ENCODE assay signal across 16 cellular contexts in the genomic region with DNA sequence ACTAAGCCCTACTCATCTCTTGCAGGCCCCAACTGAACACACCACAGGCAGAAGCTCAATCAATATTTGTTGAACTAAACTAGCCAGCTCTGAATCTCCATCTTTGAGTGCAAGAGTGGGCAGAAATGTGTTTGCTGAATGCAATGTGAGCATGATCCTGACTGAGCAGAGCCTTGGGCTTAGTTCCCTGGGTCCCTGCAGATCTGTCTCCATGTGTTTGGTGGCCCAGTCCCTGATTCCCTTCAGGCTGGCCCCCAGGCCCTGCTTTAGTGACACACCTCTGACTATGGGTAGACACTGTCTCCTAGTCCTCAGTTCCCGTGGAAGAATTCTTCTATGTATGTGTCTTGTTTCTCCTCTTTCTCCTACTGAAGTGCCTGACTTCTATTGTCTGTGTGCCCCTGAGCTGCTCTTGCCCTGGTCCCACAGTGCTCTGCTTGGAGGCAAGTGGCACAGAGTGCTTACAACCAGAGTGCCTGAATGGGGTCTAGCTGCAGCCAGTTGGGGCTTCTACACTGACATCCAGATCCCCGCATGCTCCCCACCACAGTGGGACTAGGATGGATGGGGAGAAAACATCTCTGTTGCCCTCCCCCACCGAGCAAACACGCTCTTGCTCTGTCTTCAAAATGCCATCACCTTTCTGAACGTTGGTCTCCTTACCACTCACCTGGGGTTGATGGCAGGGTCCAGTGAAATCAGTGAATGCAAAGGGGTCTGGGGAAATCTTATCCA.
"Had no signal": no experiment of that assay in that cellular context is flagged by ENCODE, and none has a peak within 500 bp of the region (broad histone marks: within the 10 kb centered on the region; RNA-seq: fewer than 3 reads in every experiment).

No MANE protein-coding gene starts in this region.

- H3K27ac Mint-ChIP-seq: activated B cell treated with CpG ODN at 0.5 μM for 24 hours; activated CD8-positive, alpha-beta T cell treated with anti-CD3 and anti-CD28 coated beads for 36 hours; activated T-cell treated with anti-CD3 and anti-CD28 coated beads, Interleukin-2, amount 50 U/mL, for 72 hours; natural killer cell; stimulated activated naive B cell treated with anti-CD40 and anti-IgM and Interleukin-4, amounts not matched to agents 10 μg/mL and 1 μg/mL and 100 μg/mL, for 72 hours had no signal

- H3K36me3 Mint-ChIP-seq: natural killer cell; stimulated activated naive B cell treated with anti-CD40 and anti-IgM and Interleukin-4, amounts not matched to agents 10 μg/mL and 1 μg/mL and 100 μg/mL, for 72 hours had no signal

- H3K9me3 ChIP-seq: SJCRH30 had no signal

- H3K4me3 ChIP-seq: hepatocyte, SJCRH30 had no signal

- DNase-seq: activated B cell treated with CpG ODN at 0.5 μM for 24 hours; activated CD4-positive, alpha-beta T cell treated with anti-CD3 and anti-CD28 coated beads for 48 hours; activated CD8-positive, alpha-beta memory T cell treated with anti-CD3 and anti-CD28 coated beads, Interleukin-2, amount 50 U/mL, for 4 hours; activated CD8-positive, alpha-beta T cell treated with anti-CD3 and anti-CD28 coated beads for 36 hours; activated gamma-delta T cell; activated T-cell treated with anti-CD3 and anti-CD28 coated beads, Interleukin-2, amount 50 U/mL, for 72 hours; anterior cingulate cortex; mammary epithelial cell; natural killer cell; occipital lobe; SJCRH30; stimulated activated naive B cell treated with anti-CD40 and anti-IgM and Interleukin-4, amounts not matched to agents 10 μg/mL and 1 μg/mL and 100 μg/mL, for 72 hours; SW 1271; trophoblast cell had no signal

- H3K4me1 Mint-ChIP-seq: natural killer cell had no signal

- H3K36me3 ChIP-seq: SJCRH30 had no signal

- H3K4me3 Mint-ChIP-seq: activated B cell treated with CpG ODN at 0.5 μM for 24 hours; activated CD8-positive, alpha-beta T cell treated with anti-CD3 and anti-CD28 coated beads for 36 hours; activated T-cell treated with anti-CD3 and anti-CD28 coated beads, Interleukin-2, amount 50 U/mL, for 72 hours; natural killer cell; stimulated activated naive B cell treated with anti-CD40 and anti-IgM and Interleukin-4, amounts not matched to agents 10 μg/mL and 1 μg/mL and 100 μg/mL, for 72 hours had no signal

- H3K27ac ChIP-seq: hepatocyte, SJCRH30 had no signal

- H3K27me3 Mint-ChIP-seq: activated B cell treated with CpG ODN at 0.5 μM for 24 hours had no signal

- H3K27me3 ChIP-seq: hepatocyte, SJCRH30 had no signal

- H3K9me3 Mint-ChIP-seq: activated B cell treated with CpG ODN at 0.5 μM for 24 hours; activated CD8-positive, alpha-beta T cell treated with anti-CD3 and anti-CD28 coated beads for 36 hours; activated T-cell treated with anti-CD3 and anti-CD28 coated beads, Interleukin-2, amount 50 U/mL, for 72 hours; natural killer cell; stimulated activated naive B cell treated with anti-CD40 and anti-IgM and Interleukin-4, amounts not matched to agents 10 μg/mL and 1 μg/mL and 100 μg/mL, for 72 hours had no signal

- ATAC-seq: activated CD8-positive, alpha-beta T cell treated with anti-CD3 and anti-CD28 coated beads for 36 hours; activated T-cell treated with anti-CD3 and anti-CD28 coated beads, Interleukin-2, amount 50 U/mL, for 72 hours; left lobe of liver; natural killer cell; stimulated activated naive B cell treated with anti-CD40 and anti-IgM and Interleukin-4, amounts not matched to agents 10 μg/mL and 1 μg/mL and 100 μg/mL, for 72 hours had no signal
